In genomic region chr21:42614391-42614790, GRCh38 we compare ENCODE assay signal across 1 cellular context.
TF ChIP-seq lines count a peak whose summit lies in the region.

No MANE protein-coding gene starts in this region.

TF ChIP-seq in HepG2, 621 proteins besides CTCF, POLR2A, EP300 and RAD21 (continued from another document):
- TF ChIP-seq ZNF512B (CRISPR knock-in tag; IDR thresholded peaks at IDR 0.05; ENCODE audit: borderline replicate concordance): no peak
TF ChIP-seq in HepG2: peak in this region for 2.
